ENCODE assay signal across 25 cellular contexts in genomic region chr12:92623386-92623785, GRCh38.
"Had no signal": no experiment of that assay in that cellular context is flagged by ENCODE, and none has a peak within 500 bp of the region (broad histone marks: within the 10 kb centered on the region; RNA-seq: fewer than 3 reads in every experiment).

No MANE protein-coding gene starts in this region.

- H3K36me3 ChIP-seq: colonic mucosa, heart right ventricle, left ventricle myocardium inferior, right lobe of liver, stomach, thyroid gland, upper lobe of right lung had no signal

- H3K4me1 ChIP-seq: colonic mucosa, heart right ventricle, left ventricle myocardium inferior, right lobe of liver, stomach, thyroid gland had no signal

- FAIRE-seq: endothelial cell of umbilical vein had no signal

- H3K4me1 Mint-ChIP-seq: activated CD4-positive, alpha-beta T cell treated with anti-CD3 and anti-CD28 coated beads for 36 hours; activated naive CD4-positive, alpha-beta T cell treated with anti-CD3 and anti-CD28 coated beads, Interleukin-2, amount 10 ng/mL, durations not matched to agents 7 days and 5 days; stimulated activated naive B cell treated with anti-CD40 and anti-IgM and Interleukin-4, amounts not matched to agents 10 μg/mL and 1 μg/mL and 100 μg/mL, for 72 hours had no signal

- H3K27me3 Mint-ChIP-seq: activated CD4-positive, alpha-beta T cell treated with anti-CD3 and anti-CD28 coated beads for 36 hours; activated naive CD4-positive, alpha-beta T cell treated with anti-CD3 and anti-CD28 coated beads, Interleukin-2, amount 10 ng/mL, durations not matched to agents 7 days and 5 days; natural killer cell treated with Interleukin-12 subunit alpha and Interleukin-12 subunit beta and Interleukin-15 and Interleukin-18, amount 100 ng/mL, for 72 hours; stimulated activated naive B cell treated with anti-CD40 and anti-IgM and Interleukin-4, amounts not matched to agents 10 μg/mL and 1 μg/mL and 100 μg/mL, for 72 hours had no signal

- ATAC-seq: activated CD4-positive, alpha-beta T cell treated with anti-CD3 and anti-CD28 coated beads for 36 hours; esophagus mucosa; heart right ventricle; natural killer cell treated with Interleukin-12 subunit alpha and Interleukin-12 subunit beta and Interleukin-15 and Interleukin-18, amount 100 ng/mL, for 72 hours; right lobe of liver; stimulated activated naive B cell treated with anti-CD40 and anti-IgM and Interleukin-4, amounts not matched to agents 10 μg/mL and 1 μg/mL and 100 μg/mL, for 72 hours; upper lobe of right lung had no signal

- H3K27ac ChIP-seq: colonic mucosa, dorsolateral prefrontal cortex, heart right ventricle, left ventricle myocardium inferior, right lobe of liver, skin epidermis, stomach, thyroid gland, upper lobe of right lung had no signal

- DNase-seq: activated CD4-positive, alpha-beta T cell treated with anti-CD3 and anti-CD28 coated beads for 36 hours; activated CD4-positive, CD25-positive, alpha-beta regulatory T cell; activated gamma-delta T cell; activated naive CD4-positive, alpha-beta T cell treated with anti-CD3 and anti-CD28 coated beads, Interleukin-2, amount 10 ng/mL, durations not matched to agents 7 days and 5 days; amniotic stem cell; colonic mucosa; dorsolateral prefrontal cortex; effector memory CD4-positive, alpha-beta T cell; heart right ventricle; left ventricle myocardium inferior; mesendoderm; posterior cingulate gyrus; right lobe of liver; stimulated activated CD4-positive, alpha-beta T cell treated with anti-CD3 and anti-CD28 coated beads, Interleukin-15, amount 100 ng/mL, for 24 hours; stimulated activated CD4-positive, alpha-beta T cell treated with anti-CD3 and anti-CD28 coated beads, Interleukin-2, amount 100 ng/mL, for 24 hours; stimulated activated naive B cell treated with anti-CD40 and anti-IgM and Interleukin-4, amounts not matched to agents 10 μg/mL and 1 μg/mL and 100 μg/mL, for 72 hours; stomach; thyroid gland; upper lobe of right lung had no signal

- H3K9me3 Mint-ChIP-seq: activated T-helper 1 cell treated with anti-CD3 and anti-CD28 coated beads, Interleukin-12 subunit alpha, Interleukin-12 subunit beta, Interleukin-2, Interleukin-4 antibody, amounts not matched to agents 30 ng/mL and 10 ng/mL and 1 ng/mL, durations not matched to agents 14 hours and 24 hours and 36 hours had no signal

- H3K36me3 Mint-ChIP-seq: activated naive CD4-positive, alpha-beta T cell treated with anti-CD3 and anti-CD28 coated beads, Interleukin-2, amount 10 ng/mL, durations not matched to agents 7 days and 5 days; stimulated activated naive B cell treated with anti-CD40 and anti-IgM and Interleukin-4, amounts not matched to agents 10 μg/mL and 1 μg/mL and 100 μg/mL, for 72 hours had no signal

- H3K27me3 ChIP-seq: colonic mucosa, dorsolateral prefrontal cortex, heart right ventricle, right lobe of liver, stomach, thyroid gland, upper lobe of right lung had no signal

- H3K4me3 ChIP-seq: colonic mucosa, dorsolateral prefrontal cortex, heart right ventricle, left ventricle myocardium inferior, lung, right lobe of liver, skin epidermis, stomach, thyroid gland, upper lobe of right lung had no signal

- H3K9me3 ChIP-seq: colonic mucosa, right lobe of liver, stomach, thyroid gland, upper lobe of right lung had no signal

- H3K4me3 Mint-ChIP-seq: activated CD4-positive, alpha-beta T cell treated with anti-CD3 and anti-CD28 coated beads for 36 hours; activated naive CD4-positive, alpha-beta T cell treated with anti-CD3 and anti-CD28 coated beads, Interleukin-2, amount 10 ng/mL, durations not matched to agents 7 days and 5 days; activated T-helper 1 cell treated with anti-CD3 and anti-CD28 coated beads, Interleukin-12 subunit alpha, Interleukin-12 subunit beta, Interleukin-2, Interleukin-4 antibody, amounts not matched to agents 30 ng/mL and 10 ng/mL and 1 ng/mL, durations not matched to agents 14 hours and 24 hours and 36 hours; natural killer cell treated with Interleukin-12 subunit alpha and Interleukin-12 subunit beta and Interleukin-15 and Interleukin-18, amount 100 ng/mL, for 72 hours; stimulated activated naive B cell treated with anti-CD40 and anti-IgM and Interleukin-4, amounts not matched to agents 10 μg/mL and 1 μg/mL and 100 μg/mL, for 72 hours had no signal

- H3K27ac Mint-ChIP-seq: activated CD4-positive, alpha-beta T cell treated with anti-CD3 and anti-CD28 coated beads for 36 hours; activated naive CD4-positive, alpha-beta T cell treated with anti-CD3 and anti-CD28 coated beads, Interleukin-2, amount 10 ng/mL, durations not matched to agents 7 days and 5 days; activated T-helper 1 cell treated with anti-CD3 and anti-CD28 coated beads, Interleukin-12 subunit alpha, Interleukin-12 subunit beta, Interleukin-2, Interleukin-4 antibody, amounts not matched to agents 30 ng/mL and 10 ng/mL and 1 ng/mL, durations not matched to agents 14 hours and 24 hours and 36 hours; natural killer cell treated with Interleukin-12 subunit alpha and Interleukin-12 subunit beta and Interleukin-15 and Interleukin-18, amount 100 ng/mL, for 72 hours; stimulated activated naive B cell treated with anti-CD40 and anti-IgM and Interleukin-4, amounts not matched to agents 10 μg/mL and 1 μg/mL and 100 μg/mL, for 72 hours had no signal
